ENCODE assay signal across 11 cellular contexts in genomic region chr11:95084509-95084908, GRCh38. TPM values are rescaled to one million over a fixed set of nuclear protein-coding genes. Genes with fewer than 3 reads are reported as not detected.
A peak's percentile ranks its signal among the peaks of the same experiment; 100 is the strongest.
DNase-seq lines count a peak whose midpoint lies in the region; ATAC-seq and FAIRE-seq lines count a peak whose summit lies in the region.
"Had no signal": no experiment of that assay in that cellular context is flagged by ENCODE, and none has a peak within 500 bp of the region (broad histone marks: within the 10 kb centered on the region; RNA-seq: fewer than 3 reads in every experiment).

No MANE protein-coding gene starts in this region.

- no peak overlapping the region for H3K4me3 ChIP-seq in SJCRH30

- no peaks in the 10 kb centered on the region for H3K9me3 ChIP-seq in SJCRH30 (replicated peaks)

- 0 out of 2 replicates have a peak, but pooled peaks cover 3% of the 10 kb centered on the region for H3K4me1 ChIP-seq in SJCRH30

- no peak overlapping the region for H3K27ac ChIP-seq in SJCRH30

- FAIRE-seq in urothelium cell line (lab: Jason Lieb, UNC): no peak

- no peaks in the 10 kb centered on the region for H3K27me3 ChIP-seq in SJCRH30

- ATAC-seq in esophagus mucosa: peak; percentile 71

- DNase-seq in activated naive CD4-positive, alpha-beta T cell treated with Interleukin-2 at 50 U/mL for 16 hours: peak; percentile 68
- no peak for DNase-seq in activated naive CD4-positive, alpha-beta T cell (lab: John Stamatoyannopoulos, UW)
- DNase-seq in NCI-H69 (lab: John Stamatoyannopoulos, UW) (peak; percentile 23), urothelium cell line (ENCODE audit: low spot score) (peak; percentile 47), SJCRH30 (no peak), DMS 273 treated with DMSO at 0.1 percent for 48 hours (lab: John Stamatoyannopoulos, UW) (no peak), EL (no peak)
- DNase-seq: H9, NCI-H446 treated with DMSO at 0.1 percent for 48 hours, retina had no signal

- no peaks in the 10 kb centered on the region for H3K36me3 ChIP-seq in SJCRH30

RNA-seq across cellular contexts. Expression of gene ENDOD1, which starts 5.1 kb away (rescaled TPM):
- total RNA-seq in esophagus mucosa: 28.3 TPM
- total RNA-seq in SJCRH30 (2014; rRNA removed; shearing (Covaris generic)): 9.3 and 10.3 TPM in 2 replicates

RNA-seq across cellular contexts. Expression of gene SRSF8, which starts 17.8 kb away (rescaled TPM):
- 30.4 TPM for total RNA-seq in esophagus mucosa
- total RNA-seq in SJCRH30 (2014; rRNA removed; shearing (Covaris generic)): 6.4 and 10.9 TPM in 2 replicates

RNA-seq across cellular contexts. Expression of gene KDM4F, which starts 35.3 kb away (rescaled TPM):
- not detected for total RNA-seq in esophagus mucosa
- total RNA-seq in SJCRH30 (2014; rRNA removed; shearing (Covaris generic)): not detected in 2 replicates
- total RNA-seq: H9 had no signal

RNA-seq across cellular contexts. Expression of gene KDM4E, which starts 59.5 kb away (rescaled TPM):
- total RNA-seq in esophagus mucosa: not detected
- not detected in 2 replicates for total RNA-seq in SJCRH30 (2014; rRNA removed; shearing (Covaris generic))
- total RNA-seq: H9 had no signal

Comparison
In these comparisons a context has a peak if more than half of its experiments do, and no peak if none do; other contexts are left out.
1. DNase-seq: peak in activated naive CD4-positive, alpha-beta T cell treated with Interleukin-2 at 50 U/mL for 16 hours (single experiment), NCI-H69 (single experiment) and urothelium cell line (single experiment); none in activated naive CD4-positive, alpha-beta T cell (0 of 4), SJCRH30 (0 of 2), DMS 273 treated with DMSO at 0.1 percent for 48 hours (single experiment) and EL (single experiment).